Comparison of ENCODE assay signal across 15 cellular contexts in the genomic region with DNA sequence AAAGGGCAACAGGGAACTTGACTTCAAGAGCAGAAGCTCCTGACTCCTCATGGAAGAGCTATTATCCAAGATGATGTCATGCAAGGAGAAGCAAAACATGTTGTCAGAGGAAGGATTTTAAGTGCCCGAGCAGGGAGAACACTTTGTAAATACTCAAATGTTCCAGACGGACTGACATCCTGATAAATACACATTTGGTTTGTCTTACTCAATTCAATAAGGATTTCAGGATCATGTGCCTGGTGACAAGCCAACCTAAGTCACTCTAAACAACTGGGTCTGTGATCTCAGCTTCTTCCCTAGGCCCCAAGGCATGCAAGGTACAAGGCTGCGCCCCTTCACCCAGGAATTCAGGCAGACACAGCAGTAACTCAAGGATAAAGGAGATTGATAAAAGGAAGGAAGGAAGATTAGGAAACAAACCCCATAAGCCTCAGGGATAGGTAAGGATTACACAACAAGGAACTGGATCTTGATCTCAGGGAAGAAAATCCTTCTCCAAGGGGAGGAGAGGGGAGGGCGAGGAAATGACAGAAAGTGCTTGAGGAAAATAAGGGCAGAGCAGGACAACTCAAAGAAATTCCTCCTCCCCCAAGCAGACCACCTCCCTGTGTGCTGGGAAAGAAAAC. TPM values are rescaled to one million over a fixed set of nuclear protein-coding genes. Genes with fewer than 3 reads are reported as not detected.
A peak's percentile ranks its signal among the peaks of the same experiment; 100 is the strongest.
DNase-seq lines count a peak whose midpoint lies in the region; ATAC-seq, FAIRE-seq and TF ChIP-seq lines count a peak whose summit lies in the region.
"Had no signal": no experiment of that assay in that cellular context is flagged by ENCODE, and none has a peak within 500 bp of the region (broad histone marks: within the 10 kb centered on the region; RNA-seq: fewer than 3 reads in every experiment).

No MANE protein-coding gene starts in this region.

- no peak overlapping the region for H3K4me3 ChIP-seq in H7 (ENCODE audit: insufficient read depth, low read depth, low read length)
- H3K4me3 ChIP-seq in astrocyte (ENCODE audit: insufficient read depth, low read depth, low read length), result no peak overlapping the region
- H3K4me3 ChIP-seq in right atrium auricular region, result no peak overlapping the region
- H3K4me3 ChIP-seq: GM12878 had no signal

- CTCF ChIA-PET in activated CD4-positive, alpha-beta T cell treated with anti-CD3 and anti-CD28 coated beads for 36 hours (lab: Charles Lee), result interaction anchor here (1.2 kb wide), 2 partner anchors 40 to 116 kb away, joined by 3 read pairs; no protein-coding TSS in a partner anchor

- peaks cover 10% of the 10 kb centered on the region for H3K9me3 Mint-ChIP-seq in astrocyte (ENCODE audit: unreplicated experiment)
- H3K9me3 Mint-ChIP-seq in stimulated activated effector memory CD8-positive, alpha-beta T cell treated with anti-CD3 and anti-CD28 coated beads, Interleukin-12 subunit alpha, Interleukin-12 subunit beta, amount 100 ng/mL, for 72 hours, result no peaks in the 10 kb centered on the region
- H3K9me3 Mint-ChIP-seq in activated CD4-positive, alpha-beta T cell treated with anti-CD3 and anti-CD28 coated beads for 36 hours (ENCODE audit: low read depth), result no peaks in the 10 kb centered on the region
- H3K9me3 Mint-ChIP-seq: activated B cell treated with CpG ODN at 0.5 μM for 24 hours had no signal

- H3K4me3 Mint-ChIP-seq in astrocyte (ENCODE audit: unreplicated experiment), result peak overlapping the region; percentile 30
- no peak overlapping the region for H3K4me3 Mint-ChIP-seq in stimulated activated effector memory CD8-positive, alpha-beta T cell treated with anti-CD3 and anti-CD28 coated beads, Interleukin-12 subunit alpha, Interleukin-12 subunit beta, amount 100 ng/mL, for 72 hours
- no peak overlapping the region for H3K4me3 Mint-ChIP-seq in activated CD4-positive, alpha-beta T cell treated with anti-CD3 and anti-CD28 coated beads for 36 hours
- H3K4me3 Mint-ChIP-seq: activated B cell treated with CpG ODN at 0.5 μM for 24 hours had no signal

- H3K4me1 Mint-ChIP-seq in astrocyte (ENCODE audit: low read depth, unreplicated experiment), result peaks cover 11% of the 10 kb centered on the region
- H3K4me1 Mint-ChIP-seq in stimulated activated effector memory CD8-positive, alpha-beta T cell treated with anti-CD3 and anti-CD28 coated beads, Interleukin-12 subunit alpha, Interleukin-12 subunit beta, amount 100 ng/mL, for 72 hours, result no peaks in the 10 kb centered on the region
- no peaks in the 10 kb centered on the region for H3K4me1 Mint-ChIP-seq in activated CD4-positive, alpha-beta T cell treated with anti-CD3 and anti-CD28 coated beads for 36 hours
- H3K4me1 Mint-ChIP-seq: activated B cell treated with CpG ODN at 0.5 μM for 24 hours had no signal

- DNase-seq in H7 (peak; percentile 11), astrocyte (ENCODE audit: low read depth) (no peak), right atrium auricular region (ENCODE audit: low spot score) (no peak), NCI-H345 (lab: John Stamatoyannopoulos, UW) (no peak)
- DNase-seq in stimulated activated effector memory CD8-positive, alpha-beta T cell treated with anti-CD3 and anti-CD28 coated beads, Interleukin-12 subunit alpha, Interleukin-12 subunit beta, amount 100 ng/mL, for 72 hours (ENCODE audit: low spot score in 2 of 2), result no peak
- DNase-seq in activated CD4-positive, alpha-beta T cell treated with anti-CD3 and anti-CD28 coated beads for 36 hours, result no peak
- DNase-seq: activated B cell treated with CpG ODN at 0.5 μM for 24 hours, amygdala, DND-41, left colon, NCI-H146 had no signal

- POLR2A ChIA-PET in activated CD4-positive, alpha-beta T cell treated with anti-CD3 and anti-CD28 coated beads for 36 hours (lab: Charles Lee), result no interaction called here

- H4K20me1 ChIP-seq in astrocyte (ENCODE audit: insufficient read depth, low read length), result no peaks in the 10 kb centered on the region

- H3K27me3 ChIP-seq in H7 (ENCODE audit: control insufficient read depth, insufficient read depth, low read length), result no peaks in the 10 kb centered on the region
- H3K27me3 ChIP-seq in astrocyte (ENCODE audit: insufficient read depth, low read length), result peaks cover 6% of the 10 kb centered on the region
- H3K27me3 ChIP-seq in right atrium auricular region, result no peaks in the 10 kb centered on the region

- H3K79me2 ChIP-seq in astrocyte (ENCODE audit: insufficient read depth, low read length), result no peaks in the 10 kb centered on the region

- intact Hi-C loops in activated CD4-positive, alpha-beta T cell treated with anti-CD3 and anti-CD28 coated beads for 36 hours (cut with DNase I, micrococcal nuclease), result no loop called here

- H3K4me1 ChIP-seq in astrocyte (ENCODE audit: insufficient read depth, low read length) (no peaks in the 10 kb centered on the region), right atrium auricular region (peaks cover 0 to 41% of the 10 kb centered on the region in 2 donors)

- peaks cover 3% of the 10 kb centered on the region for H3K27me3 Mint-ChIP-seq in astrocyte (ENCODE audit: low read depth, unreplicated experiment)
- peaks cover 12% of the 10 kb centered on the region for H3K27me3 Mint-ChIP-seq in activated CD4-positive, alpha-beta T cell treated with anti-CD3 and anti-CD28 coated beads for 36 hours

- H3K9me3 ChIP-seq in astrocyte (ENCODE audit: insufficient read depth, low read depth, low read length) (no peaks in the 10 kb centered on the region), right atrium auricular region (no peaks in the 10 kb centered on the region)

- H2AFZ ChIP-seq in astrocyte (ENCODE audit: low read depth, low read length), result no peak overlapping the region

- TF ChIP-seq CTCF in astrocyte (IDR thresholded peaks at IDR 0.05; ENCODE audit: insufficient read depth, low read depth, low read length) (no peak), right atrium auricular region (IDR thresholded peaks at IDR 0.05) (no peak)

- no peak overlapping the region for H3K4me2 ChIP-seq in astrocyte (ENCODE audit: low read length)
- H3K4me2 ChIP-seq: KMS-11 had no signal

- no peak for ATAC-seq in stimulated activated effector memory CD8-positive, alpha-beta T cell treated with anti-CD3 and anti-CD28 coated beads, Interleukin-12 subunit alpha, Interleukin-12 subunit beta, amount 100 ng/mL, for 72 hours
- ATAC-seq in HG03442 (IDR thresholded peaks at IDR 0.05; ENCODE audit: unreplicated experiment) (no peak), HG03571 (IDR thresholded peaks at IDR 0.05; ENCODE audit: unreplicated experiment) (no peak)
- ATAC-seq in activated CD4-positive, alpha-beta T cell treated with anti-CD3 and anti-CD28 coated beads for 36 hours, result no peak
- ATAC-seq: GM12878, left colon had no signal

- no peak overlapping the region for H3K9ac ChIP-seq in astrocyte (ENCODE audit: low read length)
- H3K9ac ChIP-seq: KMS-11 had no signal

- H3K36me3 ChIP-seq in H7 (replicated peaks; ENCODE audit: control insufficient read depth, insufficient read depth, low read length) (peaks cover 7% of the 10 kb centered on the region), astrocyte (ENCODE audit: insufficient read depth, low read length) (no peaks in the 10 kb centered on the region), right atrium auricular region (peaks cover 3% of the 10 kb centered on the region)

- H3K27ac ChIP-seq in astrocyte (ENCODE audit: low read depth, low read length) (no peak overlapping the region), right atrium auricular region (peak overlapping the region; percentile 52 to 59)
- H3K27ac ChIP-seq: KMS-11 had no signal

- FAIRE-seq in astrocyte (lab: Jason Lieb, UNC), result no peak
- FAIRE-seq: GM12878 had no signal

- no peak overlapping the region for H3K27ac Mint-ChIP-seq in astrocyte (ENCODE audit: unreplicated experiment)
- peak overlapping the region; percentile 11 for H3K27ac Mint-ChIP-seq in stimulated activated effector memory CD8-positive, alpha-beta T cell treated with anti-CD3 and anti-CD28 coated beads, Interleukin-12 subunit alpha, Interleukin-12 subunit beta, amount 100 ng/mL, for 72 hours
- no peak overlapping the region for H3K27ac Mint-ChIP-seq in activated CD4-positive, alpha-beta T cell treated with anti-CD3 and anti-CD28 coated beads for 36 hours
- H3K27ac Mint-ChIP-seq: activated B cell treated with CpG ODN at 0.5 μM for 24 hours had no signal

- peaks cover 2% of the 10 kb centered on the region for H3K36me3 Mint-ChIP-seq in astrocyte (ENCODE audit: low read depth, unreplicated experiment)
- H3K36me3 Mint-ChIP-seq in stimulated activated effector memory CD8-positive, alpha-beta T cell treated with anti-CD3 and anti-CD28 coated beads, Interleukin-12 subunit alpha, Interleukin-12 subunit beta, amount 100 ng/mL, for 72 hours, result no peaks in the 10 kb centered on the region
- H3K36me3 Mint-ChIP-seq in activated CD4-positive, alpha-beta T cell treated with anti-CD3 and anti-CD28 coated beads for 36 hours (ENCODE audit: low read depth), result no peaks in the 10 kb centered on the region

RNA-seq across cellular contexts. Expression of a gene that starts 26.9 kb away (rescaled TPM):
- 0.44 TPM in 1 of 2 replicates, not detected in the other for total RNA-seq in H7 (2014; rRNA removed; shearing (Covaris generic))
- total RNA-seq in astrocyte, result not detected in 2 replicates
- total RNA-seq in right atrium auricular region, result not detected
- under 1 TPM; 0.19 to 0.34 TPM for total RNA-seq in activated CD4-positive, alpha-beta T cell treated with anti-CD3 and anti-CD28 coated beads for 36 hours
- total RNA-seq: left colon had no signal

RNA-seq across cellular contexts. Expression of a gene that starts 37.6 kb away (rescaled TPM):
- 66.7 and 79.1 TPM in 2 replicates for total RNA-seq in H7 (2014; rRNA removed; shearing (Covaris generic))
- 4.0 and 6.5 TPM in 2 replicates for total RNA-seq in astrocyte
- total RNA-seq in right atrium auricular region, result 10 to 100 TPM; 11.9 to 23.7 TPM
- total RNA-seq in activated CD4-positive, alpha-beta T cell treated with anti-CD3 and anti-CD28 coated beads for 36 hours, result 1 to 10 TPM in 1 of 2 experiments, under 1 TPM in 1; 0.89 to 1.6 TPM

RNA-seq across cellular contexts. Expression of a gene that starts 41.1 kb away (rescaled TPM):
- total RNA-seq in H7 (2014; rRNA removed; shearing (Covaris generic)), result 0.42 TPM in 1 of 2 replicates, not detected in the other
- total RNA-seq in astrocyte (not detected in 2 replicates), right atrium auricular region (not detected)
- not detected for total RNA-seq in activated CD4-positive, alpha-beta T cell treated with anti-CD3 and anti-CD28 coated beads for 36 hours
- total RNA-seq: activated B cell treated with CpG ODN at 0.5 μM for 24 hours, GM12878, left colon had no signal

RNA-seq across cellular contexts. Expression of a gene that starts 50.6 kb away (rescaled TPM):
- total RNA-seq in H7 (2014; rRNA removed; shearing (Covaris generic)), result 73.7 and 97.8 TPM in 2 replicates
- total RNA-seq in astrocyte, result 79.5 and 83.9 TPM in 2 replicates
- total RNA-seq in right atrium auricular region, result 10 to 100 TPM; 13.5 to 23.7 TPM
- total RNA-seq in activated CD4-positive, alpha-beta T cell treated with anti-CD3 and anti-CD28 coated beads for 36 hours, result 10 to 100 TPM; 43.8 to 51.5 TPM

RNA-seq across cellular contexts. Expression of a gene that starts 51.0 kb away (rescaled TPM):
- total RNA-seq in H7 (2014; rRNA removed; shearing (Covaris generic)), result 83.4 and 89.5 TPM in 2 replicates
- total RNA-seq in astrocyte, result 186 and 208 TPM in 2 replicates
- 10 to 100 TPM; 53.9 to 55.3 TPM for total RNA-seq in right atrium auricular region
- total RNA-seq in activated CD4-positive, alpha-beta T cell treated with anti-CD3 and anti-CD28 coated beads for 36 hours, result 100 to 1,000 TPM; 160 to 215 TPM
